Comparison of ENCODE assay signal across 36 cellular contexts in genomic region chr11:100630898-100631297, GRCh38. TPM values are rescaled to one million over a fixed set of nuclear protein-coding genes. Genes with fewer than 3 reads are reported as not detected.
DNase-seq lines count a peak whose midpoint lies in the region; ATAC-seq, FAIRE-seq and TF ChIP-seq lines count a peak whose summit lies in the region.
"Had no signal": no experiment of that assay in that cellular context is flagged by ENCODE, and none has a peak within 500 bp of the region (broad histone marks: within the 10 kb centered on the region; RNA-seq: fewer than 3 reads in every experiment).

No MANE protein-coding gene starts in this region.

- no peaks in the 10 kb centered on the region for H3K36me3 ChIP-seq in GM23338 (ENCODE audit: insufficient read depth)
- no peaks in the 10 kb centered on the region for H3K36me3 ChIP-seq in body of pancreas (replicated peaks in 1 of 2; ENCODE audit: insufficient read depth in 1 of 2, low read depth in 2 of 2)
- H3K36me3 ChIP-seq: gastroesophageal sphincter, uterus had no signal

- H4K20me1 ChIP-seq in GM23338 (replicated peaks; ENCODE audit: insufficient read depth) = no peaks in the 10 kb centered on the region

- H3K4me3 ChIP-seq in GM23338 (no peak overlapping the region), choroid plexus epithelial cell (ENCODE audit: low read depth, low read length) (no peak overlapping the region), body of pancreas (no peak overlapping the region)
- H3K4me3 ChIP-seq: dorsolateral prefrontal cortex, gastroesophageal sphincter, skin epidermis, testis, uterus had no signal

- H3K27ac Mint-ChIP-seq in GM23338 = no peak overlapping the region
- H3K27ac Mint-ChIP-seq: activated naive CD8-positive, alpha-beta T cell treated with anti-CD3 and anti-CD28 coated beads, Interleukin-2, amount 50 U/mL, for 24 hours; activated T-cell treated with anti-CD3 and anti-CD28 coated beads, Interleukin-2, amount 50 U/mL, for 72 hours; CD4-positive, CD25-positive, alpha-beta regulatory T cell; H9; natural killer cell had no signal

- ATAC-seq in GM23338 = no peak
- no peak for ATAC-seq in body of pancreas
- ATAC-seq: activated naive CD8-positive, alpha-beta T cell treated with anti-CD3 and anti-CD28 coated beads, Interleukin-2, amount 50 U/mL, for 24 hours; activated T-cell treated with anti-CD3 and anti-CD28 coated beads, Interleukin-2, amount 50 U/mL, for 72 hours; gastroesophageal sphincter; left ventricle myocardium superior; natural killer cell; Panc1 had no signal

- TF ChIP-seq CTCF in GM23338 (conservative IDR thresholded peaks at IDR 0.05; ENCODE audit: low read depth in 2 of 2) (no peak), choroid plexus epithelial cell (conservative IDR thresholded peaks at IDR 0.05; ENCODE audit: low read depth, low read length) (no peak), body of pancreas (IDR thresholded peaks at IDR 0.05) (no peak)

- H3K9me2 ChIP-seq in GM23338 (ENCODE audit: insufficient read depth) = peaks cover 6% of the 10 kb centered on the region; the same call in 1 of the 2 replicates

- no peaks in the 10 kb centered on the region for H3K9me3 ChIP-seq in body of pancreas
- H3K9me3 ChIP-seq: gastroesophageal sphincter, testis, uterus had no signal

- H3K27me3 ChIP-seq in GM23338 (ENCODE audit: insufficient read depth) = no peaks in the 10 kb centered on the region
- H3K27me3 ChIP-seq in body of pancreas = no peaks in the 10 kb centered on the region
- H3K27me3 ChIP-seq: dorsolateral prefrontal cortex, gastroesophageal sphincter, testis, uterus had no signal

- 84 to 85% methylated on average over 2 of the region's 2 CpGs for WGBS in body of pancreas, 2 donors

- H3K27ac ChIP-seq in GM23338 (ENCODE audit: low read depth) = no peak overlapping the region
- no peak overlapping the region for H3K27ac ChIP-seq in body of pancreas
- H3K27ac ChIP-seq: gastroesophageal sphincter, HL-60, skin epidermis, testis had no signal

- intact Hi-C loops in body of pancreas (cut with DNase I) = no loop called here

- H3K27me3 Mint-ChIP-seq in GM23338 (ENCODE audit: insufficient read depth, low read depth, poor library complexity) = no peaks in the 10 kb centered on the region
- H3K27me3 Mint-ChIP-seq: CD4-positive, CD25-positive, alpha-beta regulatory T cell had no signal

- no peak overlapping the region for H3K4me3 Mint-ChIP-seq in GM23338
- H3K4me3 Mint-ChIP-seq: activated naive CD8-positive, alpha-beta T cell treated with anti-CD3 and anti-CD28 coated beads, Interleukin-2, amount 50 U/mL, for 24 hours; activated T-cell treated with anti-CD3 and anti-CD28 coated beads, Interleukin-2, amount 50 U/mL, for 72 hours; H9; natural killer cell had no signal

- FAIRE-seq in GM12891 (lab: Jason Lieb, UNC) = no peak
- FAIRE-seq: A204.1, endometrium had no signal

- in situ Hi-C loops in KBM-7 (cut with MboI; ENCODE audit: low pct_unique_long_range_greater_than_20kb, low sequenced_read_pairs) = no loop called here

- peak overlapping the region; percentile 79; the same call in 1 of the 2 replicates for H2AFZ ChIP-seq in GM23338

- no peaks in the 10 kb centered on the region for H3K4me1 ChIP-seq in GM23338 (ENCODE audit: insufficient read depth)
- peaks cover 5% of the 10 kb centered on the region for H3K4me1 ChIP-seq in body of pancreas
- H3K4me1 ChIP-seq: uterus had no signal

- H3K4me1 Mint-ChIP-seq in GM23338 = peaks cover 4% of the 10 kb centered on the region; the same call in 2 of the 3 replicates
- H3K4me1 Mint-ChIP-seq: activated naive CD8-positive, alpha-beta T cell treated with anti-CD3 and anti-CD28 coated beads, Interleukin-2, amount 50 U/mL, for 24 hours; CD4-positive, CD25-positive, alpha-beta regulatory T cell; natural killer cell had no signal

- TF ChIP-seq POLR2A in body of pancreas (IDR thresholded peaks at IDR 0.05) (no peak), GM12891 (IDR thresholded peaks at IDR 0.05; ENCODE audit: low read depth, low read length) (no peak)

- no peaks in the 10 kb centered on the region; the same call in 2 of the 3 replicates for H3K9me3 Mint-ChIP-seq in GM23338
- H3K9me3 Mint-ChIP-seq: activated naive CD8-positive, alpha-beta T cell treated with anti-CD3 and anti-CD28 coated beads, Interleukin-2, amount 50 U/mL, for 24 hours; H9 had no signal

- H3K36me3 Mint-ChIP-seq in GM23338 (ENCODE audit: low read depth) = no peaks in the 10 kb centered on the region
- H3K36me3 Mint-ChIP-seq: CD4-positive, CD25-positive, alpha-beta regulatory T cell; natural killer cell had no signal

- no peaks in the 10 kb centered on the region for H3K79me2 ChIP-seq in GM23338 (replicated peaks; ENCODE audit: insufficient read depth)

- H3F3A ChIP-seq in GM23338 (replicated peaks; ENCODE audit: low read depth) = no peaks in the 10 kb centered on the region

- H3K4me2 ChIP-seq in GM23338 = no peak overlapping the region

- DNase-seq in GM23338 (ENCODE audit: low spot score) (no peak), choroid plexus epithelial cell (ENCODE audit: low read depth) (peak; percentile 67), left kidney (ENCODE audit: low read depth, low spot score) (peak; percentile 4), renal cortical epithelial cell (ENCODE audit: low read depth) (peak; percentile 40), KBM-7 (no peak), NCI-H2107 treated with DMSO at 0.1 percent for 48 hours (lab: John Stamatoyannopoulos, UW; ENCODE audit: unreplicated experiment) (no peak), body of pancreas (no peak), GM12891 (ENCODE audit: insufficient read length, low spot score) (no peak)
- DNase-seq: activated CD4-positive, alpha-beta T cell treated with anti-CD3 and anti-CD28 coated beads, Interleukin-2, amount 50 U/mL, for 48 hours; activated CD4-positive, CD25-positive, alpha-beta regulatory T cell treated with anti-CD3 and anti-CD28 coated beads, Interleukin-2, amount 50 U/mL, for 72 hours; activated naive CD4-positive, alpha-beta T cell; activated naive CD8-positive, alpha-beta T cell treated with anti-CD3 and anti-CD28 coated beads, Interleukin-2, amount 50 U/mL, for 24 hours; activated T-cell treated with anti-CD3 and anti-CD28 coated beads, Interleukin-2, amount 50 U/mL, for 72 hours; Calu3; CD4-positive, CD25-positive, alpha-beta regulatory T cell; DMS79 treated with DMSO at 0.1 percent for 48 hours; dorsolateral prefrontal cortex; H9; hippocampal formation; left ventricle myocardium superior; MV-4-11; natural killer cell; NCI-H146; NCI-H2107; NCI-H748 treated with DMSO at 0.1 percent for 48 hours; SHP77 treated with DMSO at 0.1 percent for 48 hours; stimulated activated naive CD4-positive, alpha-beta T cell; T-helper 2 cell; testis; uterus had no signal

TF ChIP-seq in GM23338, 12 proteins besides CTCF, POLR2A, EP300 and RAD21 (continues in another document):
- TF ChIP-seq ZNF331 (CRISPR knock-in tag; IDR thresholded peaks at IDR 0.05; ENCODE audit: low read depth) = no peak
- no peak for TF ChIP-seq STAT1 (IDR thresholded peaks at IDR 0.05; ENCODE audit: unreplicated experiment)

TF ChIP-seq in GM12891, 5 proteins besides CTCF, POLR2A, EP300 and RAD21:
- TF ChIP-seq TAF1 (IDR thresholded peaks at IDR 0.05; ENCODE audit: low read depth, low read length) = no peak
- TF ChIP-seq POLR2AphosphoS5 (IDR thresholded peaks at IDR 0.05; ENCODE audit: low read depth, low read length) = no peak
- no peak for TF ChIP-seq SPI1 (IDR thresholded peaks at IDR 0.05; ENCODE audit: low read depth, low read length)
- TF ChIP-seq POU2F2 (IDR thresholded peaks at IDR 0.05; ENCODE audit: low read depth, low read length) = no peak
- no peak for TF ChIP-seq PAX5 (IDR thresholded peaks at IDR 0.05; ENCODE audit: insufficient read depth, low read length, severe bottlenecking)
TF ChIP-seq in GM12891: peak in this region for 0.

RNA-seq across cellular contexts. Expression of gene ARHGAP42, which starts 56.2 kb away (rescaled TPM):
- total RNA-seq in GM23338 (2014; rRNA removed; shearing (Covaris generic)) = 32.2 and 35.7 TPM in 2 replicates
- polyA plus RNA-seq in GM23338 (2016; fragmentation: Nextera tagmentation; extraction: Ambion mirVana) = 23.5 and 23.7 TPM in 2 replicates
- 15.8 and 24.5 TPM in 2 replicates for total RNA-seq in renal cortical epithelial cell
- total RNA-seq in body of pancreas = 1 to 10 TPM; 3.6 to 4.7 TPM
- 0.27 TPM for polyA plus RNA-seq in GM12891 (2012; ENCODE audit: low read depth, missing spikeins)
- total RNA-seq: CD4-positive, CD25-positive, alpha-beta regulatory T cell had no signal
- polyA plus RNA-seq: CD4-positive, CD25-positive, alpha-beta regulatory T cell had no signal

Comparison
In these comparisons a context has a peak if more than half of its experiments do, and no peak if none do; other contexts are left out.
1. DNase-seq: peak in choroid plexus epithelial cell (single experiment), left kidney (single experiment) and renal cortical epithelial cell (single experiment); none in GM23338 (single experiment), KBM-7 (single experiment), NCI-H2107 treated with DMSO at 0.1 percent for 48 hours (single experiment), body of pancreas (0 of 4) and GM12891 (single experiment).